ENCODE assay signal across 8 cellular contexts in the genomic region with DNA sequence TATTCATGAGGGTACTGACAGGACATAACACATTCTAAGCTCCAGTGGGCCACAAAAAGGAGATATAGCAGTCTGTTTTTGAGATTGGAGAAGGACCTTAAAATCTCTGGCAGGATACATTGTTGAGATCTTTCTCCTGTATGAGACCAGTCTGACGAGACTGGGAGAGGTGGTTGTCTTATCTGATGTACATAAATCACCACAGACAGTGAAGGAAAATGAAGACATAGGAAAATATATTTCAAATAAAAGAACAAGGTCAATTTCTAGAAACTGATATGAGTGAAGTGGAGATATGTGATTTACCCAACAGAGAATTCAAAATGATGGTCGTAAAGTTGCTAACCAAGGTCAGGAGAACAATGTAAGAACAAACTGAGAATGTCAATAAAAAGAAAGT.
"Had no signal": no experiment of that assay in that cellular context is flagged by ENCODE, and none has a peak within 500 bp of the region (broad histone marks: within the 10 kb centered on the region; RNA-seq: fewer than 3 reads in every experiment).

No MANE protein-coding gene starts in this region.

- H3K4me3 Mint-ChIP-seq: IgD-negative memory B cell had no signal

- H3K4me2 ChIP-seq: KMS-11 had no signal

- FAIRE-seq: HepG2, HTR-8/SVneo had no signal

- H3K4me1 Mint-ChIP-seq: IgD-negative memory B cell had no signal

- H3K9ac ChIP-seq: KMS-11 had no signal

- ATAC-seq: HepG2 had no signal

- DNase-seq: IMR-90, KBM-7, KG1 had no signal

- H3K27ac ChIP-seq: HL-60, KMS-11 had no signal

- H3K27ac Mint-ChIP-seq: IgD-negative memory B cell had no signal
